8 cellular contexts compared by ENCODE assay signal in the genomic region with DNA sequence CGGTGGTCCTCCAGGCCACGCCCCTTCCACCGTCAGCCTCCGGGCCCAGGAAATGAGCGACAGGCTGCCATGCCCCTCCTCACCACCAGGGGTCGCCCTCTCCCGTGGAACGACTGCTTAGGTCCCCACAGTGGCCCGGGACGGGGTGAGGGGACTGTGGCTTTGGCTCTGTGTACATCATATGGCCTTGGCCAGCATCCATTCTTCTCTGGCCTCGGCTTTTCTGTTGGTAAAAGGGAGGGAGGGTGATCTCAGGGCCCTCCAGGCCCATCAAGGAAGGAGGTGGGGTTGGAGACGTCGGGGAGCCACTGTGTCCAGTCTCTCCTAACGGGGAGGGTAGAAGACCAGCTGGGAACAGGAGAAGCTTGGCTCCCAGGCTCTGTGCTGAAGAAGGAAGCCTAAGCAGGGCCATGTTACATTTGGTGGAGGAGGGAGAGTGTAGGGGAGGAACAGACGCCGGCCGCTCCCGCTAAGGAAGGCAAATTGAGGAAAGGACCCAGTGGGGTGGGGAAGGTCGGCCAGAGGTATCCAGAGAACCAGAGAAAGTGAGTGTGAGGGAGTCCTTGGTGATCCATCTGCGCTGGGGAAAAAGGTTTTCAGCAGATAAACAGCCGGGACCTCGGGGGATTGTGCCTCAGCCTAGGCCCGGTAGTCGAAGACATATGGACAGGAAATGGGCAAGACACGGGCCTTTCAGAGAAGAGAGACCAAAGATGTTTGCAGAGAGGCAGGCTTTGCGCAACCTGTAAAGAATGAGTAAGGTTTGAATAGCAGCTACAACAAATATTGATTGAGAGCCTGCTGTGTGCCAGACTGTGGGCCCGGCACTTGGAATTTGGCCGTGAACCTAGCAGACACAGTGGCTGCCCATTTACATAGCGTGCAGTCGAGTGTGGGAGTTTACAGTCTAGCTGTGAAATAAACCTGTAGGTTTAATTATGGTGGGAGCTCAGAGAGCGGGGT. TPM values are rescaled to one million over a fixed set of nuclear protein-coding genes. Genes with fewer than 3 reads are reported as not detected.
DNase-seq lines count a peak whose midpoint lies in the region; ATAC-seq and TF ChIP-seq lines count a peak whose summit lies in the region.

No MANE protein-coding gene starts in this region.

- ATAC-seq in GM21737 (IDR thresholded peaks at IDR 0.05; ENCODE audit: unreplicated experiment) = peak; percentile 58

- TF ChIP-seq CTCF in RWPE1 (conservative IDR thresholded peaks at IDR 0.05; ENCODE audit: low read depth) = peak; percentile 97
- TF ChIP-seq CTCF in fibroblast of villous mesenchyme (IDR thresholded peaks at IDR 0.05; ENCODE audit: insufficient read depth, low read depth, low read length) = peak; percentile 91
- TF ChIP-seq CTCF in neutrophil (IDR thresholded peaks at IDR 0.05) = peak; percentile 99

- H3K4me3 ChIP-seq in fibroblast of villous mesenchyme (ENCODE audit: low read depth, low read length) = no peak overlapping the region
- H3K4me3 ChIP-seq in neutrophil (ENCODE audit: low read depth in 1 of 2, low read length in 1 of 2) = peak overlapping the region; percentile 42 to 60

- no peaks in the 10 kb centered on the region for H3K9me3 ChIP-seq in neutrophil

- no peaks in the 10 kb centered on the region for H3K36me3 ChIP-seq in neutrophil

- no peaks in the 10 kb centered on the region for H3K27me3 ChIP-seq in neutrophil

- CTCF ChIA-PET in RWPE1 (lab: Yijun Ruan, JAX) = interaction anchor here (0.6 to 3.5 kb wide), 11 partner anchors 9 to 526 kb away, joined by 3 to 40 read pairs (median 3); partner anchors contain the start of gene MAT2A

- H3K4me1 ChIP-seq in neutrophil (ENCODE audit: control insufficient read depth in 1 of 2, insufficient read depth in 1 of 2, low read depth in 1 of 2, low read length in 1 of 2) = peaks cover 39 to 43% of the 10 kb centered on the region in 2 experiments

- peak; percentile 52 for DNase-seq in DMS79 (lab: John Stamatoyannopoulos, UW)
- DNase-seq in Kasumi-1 (lab: John Stamatoyannopoulos, UW) = peak; percentile 77 to 82
- DNase-seq in RWPE1 (ENCODE audit: low spot score) = peak; percentile 86
- DNase-seq in activated effector memory CD4-positive, alpha-beta T cell treated with anti-CD3 and anti-CD28 coated beads, Interleukin-2, amount 50 U/mL, for 16 hours = peak; percentile 97
- peak; percentile 82 for DNase-seq in fibroblast of villous mesenchyme (ENCODE audit: low read depth)
- peak; percentile 97 for DNase-seq in superior temporal gyrus (ENCODE audit: extremely low spot score)

- POLR2A ChIA-PET in RWPE1 (lab: Yijun Ruan, JAX; ENCODE audit: low non-redundant PET) = interaction anchor here (0.5 kb wide), 1 partner anchor 125 kb away, joined by 3 read pairs; no protein-coding TSS in a partner anchor

- H3K27ac ChIP-seq in RWPE1 = peak overlapping the region; percentile 92
- peak overlapping the region; percentile 82 for H3K27ac ChIP-seq in neutrophil

RNA-seq across cellular contexts. Expression of gene SH2D6, which starts 2.5 kb away (rescaled TPM):
- total RNA-seq in fibroblast of villous mesenchyme = 0.43 TPM in 1 of 2 replicates, not detected in the other

RNA-seq across cellular contexts. Expression of gene CAPG, which starts 10.9 kb away (rescaled TPM):
- 56.6 and 75.7 TPM in 2 replicates for total RNA-seq in fibroblast of villous mesenchyme
